ENCODE assay signal across 1 cellular context in genomic region chr3:58023536-58023935, GRCh38.
TF ChIP-seq lines count a peak whose summit lies in the region.

No MANE protein-coding gene starts in this region.

TF ChIP-seq in H1, 55 proteins besides CTCF, POLR2A, EP300 and RAD21:
- TF ChIP-seq MAFK (IDR thresholded peaks at IDR 0.05; ENCODE audit: low read depth, low read length), result no peak
- TF ChIP-seq TCF12 (IDR thresholded peaks at IDR 0.05; ENCODE audit: low read depth, low read length), result no peak
- TF ChIP-seq ATF2 (IDR thresholded peaks at IDR 0.05; ENCODE audit: low read length), result no peak
- TF ChIP-seq ASH2L (IDR thresholded peaks at IDR 0.05; ENCODE audit: low read length), result no peak
- TF ChIP-seq SP4 (IDR thresholded peaks at IDR 0.05; ENCODE audit: low read length), result no peak
- TF ChIP-seq TAF7 (optimal IDR thresholded peaks at IDR 0.05; ENCODE audit: borderline replicate concordance, low read depth, low read length), result no peak
- no peak for TF ChIP-seq CEBPB (IDR thresholded peaks at IDR 0.05; ENCODE audit: low read depth, low read length)
- no peak for TF ChIP-seq SIRT6 (IDR thresholded peaks at IDR 0.05; ENCODE audit: low read length)
- TF ChIP-seq RFX5 (IDR thresholded peaks at IDR 0.05; ENCODE audit: borderline replicate concordance, low read depth, low read length), result no peak
- TF ChIP-seq, protein P1, sequence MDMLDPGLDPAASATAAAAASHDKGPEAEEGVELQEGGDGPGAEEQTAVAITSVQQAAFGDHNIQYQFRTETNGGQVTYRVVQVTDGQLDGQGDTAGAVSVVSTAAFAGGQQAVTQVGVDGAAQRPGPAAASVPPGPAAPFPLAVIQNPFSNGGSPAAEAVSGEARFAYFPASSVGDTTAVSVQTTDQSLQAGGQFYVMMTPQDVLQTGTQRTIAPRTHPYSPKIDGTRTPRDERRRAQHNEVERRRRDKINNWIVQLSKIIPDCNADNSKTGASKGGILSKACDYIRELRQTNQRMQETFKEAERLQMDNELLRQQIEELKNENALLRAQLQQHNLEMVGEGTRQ (IDR thresholded peaks at IDR 0.05; ENCODE audit: low read length), result no peak
- TF ChIP-seq JUND (IDR thresholded peaks at IDR 0.05; ENCODE audit: low read length), result no peak
- TF ChIP-seq TEAD4 (IDR thresholded peaks at IDR 0.05; ENCODE audit: low read depth, low read length), result no peak
- TF ChIP-seq EZH2 (IDR thresholded peaks at IDR 0.05; ENCODE audit: low read depth, low read length, severe bottlenecking), result no peak
- no peak for TF ChIP-seq CBX8 (IDR thresholded peaks at IDR 0.05; ENCODE audit: borderline replicate concordance, low read depth, low read length)
- TF ChIP-seq BCL11A (IDR thresholded peaks at IDR 0.05; ENCODE audit: low read depth in 2 of 2, low read length in 2 of 2), result no peak
- TF ChIP-seq GABPA (IDR thresholded peaks at IDR 0.05; ENCODE audit: borderline replicate concordance, insufficient read depth, low read length), result no peak
- TF ChIP-seq CHD1 (IDR thresholded peaks at IDR 0.05; ENCODE audit: low read depth, low read length), result no peak
- TF ChIP-seq CHD7 (IDR thresholded peaks at IDR 0.05; ENCODE audit: insufficient replicate concordance, low read length), result no peak
- no peak for TF ChIP-seq E2F6 (IDR thresholded peaks at IDR 0.05)
- TF ChIP-seq BRCA1 (IDR thresholded peaks at IDR 0.05; ENCODE audit: low read depth, low read length), result no peak
